13 cellular contexts compared by ENCODE assay signal in genomic region chr7:69837387-69838068, GRCh38.
DNase-seq lines count a peak whose midpoint lies in the region; ATAC-seq and TF ChIP-seq lines count a peak whose summit lies in the region.
"Had no signal": no experiment of that assay in that cellular context is flagged by ENCODE, and none has a peak within 500 bp of the region (broad histone marks: within the 10 kb centered on the region; RNA-seq: fewer than 3 reads in every experiment).

No MANE protein-coding gene starts in this region.

- intact Hi-C loops in A673 (cut with micrococcal nuclease; ENCODE audit: unreplicated experiment), result loop anchor here (5.0 to 10.0 kb wide), 4 partner anchors 207 to 1163 kb away; partner anchors contain the start of gene AUTS2
- intact Hi-C loops in upper lobe of right lung (cut with DNase I), result no loop called here

- DNase-seq in A673 (ENCODE audit: low spot score) (peak; percentile 98), M059J (ENCODE audit: low read depth) (peak; percentile 32), NCI-H524 (lab: John Stamatoyannopoulos, UW) (peak; percentile 75 to 86), fibroblast of pulmonary artery (ENCODE audit: low read depth) (peak; percentile 10), NCI-H226 (no peak), upper lobe of right lung (no peak), MG63 (no peak)
- DNase-seq in stimulated activated naive CD4-positive, alpha-beta T cell treated with Interleukin-2 at 50 U/mL for 16 hours (lab: John Stamatoyannopoulos, UW), result no peak
- DNase-seq: activated T-cell treated with anti-CD3 and anti-CD28 coated beads, Interleukin-2, amount 50 U/mL, for 24 hours; aorta; effector memory CD8-positive, alpha-beta T cell; right cardiac atrium; SIG-M5 had no signal

- POLR2A ChIA-PET in A673 (lab: Charles Lee; ENCODE audit: low non-redundant PET), result no interaction called here

- no peaks in the 10 kb centered on the region for H3K36me3 ChIP-seq in A673 (ENCODE audit: insufficient read depth, low read length, poor library complexity, severe bottlenecking)
- H3K36me3 ChIP-seq in upper lobe of right lung, result no peaks in the 10 kb centered on the region
- H3K36me3 ChIP-seq in MG63, result no peaks in the 10 kb centered on the region

- no peak for ATAC-seq in upper lobe of right lung
- ATAC-seq: effector memory CD8-positive, alpha-beta T cell; right cardiac atrium had no signal

- H3K9me3 ChIP-seq in A673 (ENCODE audit: low read depth, low read length, poor library complexity, severe bottlenecking) (no peaks in the 10 kb centered on the region), upper lobe of right lung (no peaks in the 10 kb centered on the region), MG63 (no peaks in the 10 kb centered on the region)

- H3K4me1 ChIP-seq in A673 (ENCODE audit: insufficient read depth, low read length, poor library complexity, severe bottlenecking) (peaks cover 56% of the 10 kb centered on the region), upper lobe of right lung (no peaks in the 10 kb centered on the region)

- H3K4me3 ChIP-seq in A673 (ENCODE audit: low read depth, low read length, poor library complexity, severe bottlenecking) (no peak overlapping the region), fibroblast of pulmonary artery (replicated peaks; ENCODE audit: low read depth, low read length) (no peak overlapping the region), upper lobe of right lung (no peak overlapping the region), MG63 (no peak overlapping the region)

- CTCF ChIA-PET in A673 (lab: Charles Lee), result no interaction called here

- no peak for TF ChIP-seq CTCF in A673 (conservative IDR thresholded peaks at IDR 0.05; ENCODE audit: low read depth, low read length)
- TF ChIP-seq CTCF in fibroblast of pulmonary artery (IDR thresholded peaks at IDR 0.05; ENCODE audit: low read length, missing control alignments), result no peak
- TF ChIP-seq CTCF in upper lobe of right lung (IDR thresholded peaks at IDR 0.05), result no peak

- BruUV-seq in A673 (replicated peaks; lab: Mats Ljungman, UMichigan), result no TSS peak

- H3K27ac ChIP-seq in A673 (ENCODE audit: low read depth, low read length, poor library complexity, severe bottlenecking), result peak overlapping the region; percentile 24
- H3K27ac ChIP-seq in upper lobe of right lung, result no peak overlapping the region

- H3K27me3 ChIP-seq in A673 (replicated peaks; ENCODE audit: insufficient read depth, low read depth, low read length, poor library complexity) (no peaks in the 10 kb centered on the region), upper lobe of right lung (no peaks in the 10 kb centered on the region), MG63 (no peaks in the 10 kb centered on the region)

Comparison
In these comparisons a context has a peak if more than half of its experiments do, and no peak if none do; other contexts are left out.
1. DNase-seq: peak in A673 (single experiment), M059J (single experiment), NCI-H524 (2 of 2) and fibroblast of pulmonary artery (single experiment); none in NCI-H226 (single experiment), stimulated activated naive CD4-positive, alpha-beta T cell treated with Interleukin-2 at 50 U/mL for 16 hours (single experiment), upper lobe of right lung (single experiment) and MG63 (single experiment).